9 cellular contexts compared by ENCODE assay signal in the genomic region with DNA sequence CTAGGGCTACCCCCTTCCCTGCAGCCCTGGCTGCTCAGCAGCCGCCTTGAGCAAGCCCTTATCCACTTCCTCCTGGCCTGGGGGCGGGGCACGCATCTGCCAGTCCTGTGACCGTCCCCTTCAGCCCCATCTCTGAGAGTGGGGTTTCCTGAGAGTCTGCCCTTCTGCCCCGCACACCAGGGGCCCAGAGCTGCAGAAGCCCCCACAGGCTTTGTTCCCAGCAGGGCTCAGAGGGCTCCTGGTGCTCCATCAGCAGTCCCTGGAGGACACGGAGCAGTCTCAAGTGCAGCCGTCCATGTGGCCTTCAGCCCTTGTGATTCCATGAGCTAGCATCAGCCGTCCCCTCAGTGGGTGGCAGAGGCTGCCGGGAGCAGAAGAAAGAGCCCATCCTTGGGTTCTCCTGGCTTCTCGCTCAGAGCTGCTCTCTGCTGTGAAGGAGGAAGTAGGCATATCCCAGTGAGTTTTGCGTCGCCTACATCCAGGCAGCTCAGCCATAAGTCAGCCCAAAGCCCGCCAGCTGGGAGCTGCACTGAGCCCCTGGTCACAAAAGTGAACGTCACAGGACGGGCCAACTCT. TPM values are rescaled to one million over a fixed set of nuclear protein-coding genes. Genes with fewer than 3 reads are reported as not detected.
DNase-seq lines count a peak whose midpoint lies in the region; ATAC-seq and TF ChIP-seq lines count a peak whose summit lies in the region.
"Had no signal": no experiment of that assay in that cellular context is flagged by ENCODE, and none has a peak within 500 bp of the region (broad histone marks: within the 10 kb centered on the region; RNA-seq: fewer than 3 reads in every experiment).

No MANE protein-coding gene starts in this region.

- peak overlapping the region; percentile 9 for H2AK5ac ChIP-seq in mesenchymal stem cell (ENCODE audit: low read length, severe bottlenecking)

- peak overlapping the region in 1 of 2 experiments; percentile 87 for H3K14ac ChIP-seq in mesenchymal stem cell (ENCODE audit: low read length in 2 of 2)

- peak overlapping the region; percentile 46 to 73 for H3K4ac ChIP-seq in mesenchymal stem cell (ENCODE audit: low read depth in 1 of 2, low read length in 2 of 2)

- no peak overlapping the region for H3K4me3 ChIP-seq in ascending aorta
- no peak overlapping the region for H3K4me3 ChIP-seq in mesenchymal stem cell (ENCODE audit: insufficient read depth in 1 of 2, low read depth in 1 of 2, low read length in 2 of 2)
- no peak overlapping the region for H3K4me3 ChIP-seq in aorta (ENCODE audit: low read length in 2 of 2)
- no peak overlapping the region for H3K4me3 ChIP-seq in ovary

- H3K4me1 ChIP-seq in ascending aorta (peaks cover 40 to 77% of the 10 kb centered on the region in 2 donors), mesenchymal stem cell (ENCODE audit: control insufficient read depth, insufficient read depth, low read depth, low read length) (peaks cover 21% of the 10 kb centered on the region), aorta (ENCODE audit: control insufficient read depth in 1 of 2, insufficient read depth in 2 of 2, low read length in 2 of 2) (no peaks in the 10 kb centered on the region), ovary (ENCODE audit: insufficient read depth) (no peaks in the 10 kb centered on the region)

- peak overlapping the region; percentile 35 for H4K8ac ChIP-seq in mesenchymal stem cell (ENCODE audit: low read length)

- H3K79me1 ChIP-seq in mesenchymal stem cell (replicated peaks; ENCODE audit: low read length, poor library complexity, severe bottlenecking): peaks cover 14% of the 10 kb centered on the region

- peak overlapping the region in 1 of 2 experiments; percentile 66 for H3K23ac ChIP-seq in mesenchymal stem cell (ENCODE audit: low read length in 2 of 2)

- H3K36me3 ChIP-seq in ascending aorta (peaks cover 0 to 3% of the 10 kb centered on the region in 2 donors), mesenchymal stem cell (ENCODE audit: control insufficient read depth in 1 of 2, insufficient read depth in 2 of 2, low read depth in 1 of 2, low read length in 2 of 2) (peaks cover 26 to 37% of the 10 kb centered on the region in 2 experiments), aorta (ENCODE audit: control insufficient read depth in 1 of 2, insufficient read depth in 2 of 2, low read length in 1 of 2) (no peaks in the 10 kb centered on the region), ovary (no peaks in the 10 kb centered on the region)

- peak; percentile 61 for DNase-seq in activated naive CD8-positive, alpha-beta T cell treated with anti-CD3 and anti-CD28 coated beads, Interleukin-2, amount 10 ng/mL, durations not matched to agents 7 days and 5 days
- no peak for DNase-seq in activated naive CD8-positive, alpha-beta T cell treated with anti-CD3 and anti-CD28 coated beads for 36 hours
- DNase-seq in ascending aorta (ENCODE audit: low spot score in 2 of 2) (no peak), mesenchymal stem cell (no peak), aorta (peak in 1 of 2 donors; percentile 85), ovary (no peak), NCI-H524 (lab: John Stamatoyannopoulos, UW) (no peak)
- DNase-seq: T-helper 1 cell had no signal

- H2BK12ac ChIP-seq in mesenchymal stem cell (ENCODE audit: low read length in 2 of 2): peak overlapping the region in 1 of 2 experiments; percentile 66

- H3K27ac ChIP-seq in ascending aorta (peak overlapping the region; percentile 87 to 89), mesenchymal stem cell (ENCODE audit: low read length, poor library complexity, severe bottlenecking) (no peak overlapping the region), aorta (ENCODE audit: low read depth in 1 of 2, low read length in 2 of 2) (no peak overlapping the region), ovary (no peak overlapping the region)

- no peak overlapping the region for H3K4me3 Mint-ChIP-seq in activated naive CD8-positive, alpha-beta T cell treated with anti-CD3 and anti-CD28 coated beads, Interleukin-2, amount 10 ng/mL, durations not matched to agents 7 days and 5 days
- H3K4me3 Mint-ChIP-seq in activated naive CD8-positive, alpha-beta T cell treated with anti-CD3 and anti-CD28 coated beads for 36 hours: no peak overlapping the region

- POLR2A ChIA-PET in activated naive CD8-positive, alpha-beta T cell treated with anti-CD3 and anti-CD28 coated beads, Interleukin-2, amount 10 ng/mL, durations not matched to agents 7 days and 5 days (lab: Charles Lee): interaction anchor here (0.7 to 1.8 kb wide), 2 partner anchors 31 to 271 kb away, joined by 3 to 5 read pairs; no protein-coding TSS in a partner anchor

- H3K18ac ChIP-seq in mesenchymal stem cell (ENCODE audit: low read depth in 1 of 2, low read length in 2 of 2): peak overlapping the region; percentile 88 to 94

- no peaks in the 10 kb centered on the region for H3K9me3 Mint-ChIP-seq in activated naive CD8-positive, alpha-beta T cell treated with anti-CD3 and anti-CD28 coated beads, Interleukin-2, amount 10 ng/mL, durations not matched to agents 7 days and 5 days
- peaks cover 2% of the 10 kb centered on the region for H3K9me3 Mint-ChIP-seq in activated naive CD8-positive, alpha-beta T cell treated with anti-CD3 and anti-CD28 coated beads for 36 hours

- H3K9me3 ChIP-seq in ascending aorta: no peaks in the 10 kb centered on the region
- H3K9me3 ChIP-seq in mesenchymal stem cell (ENCODE audit: control insufficient read depth, low read length): no peaks in the 10 kb centered on the region
- no peaks in the 10 kb centered on the region for H3K9me3 ChIP-seq in aorta (ENCODE audit: control insufficient read depth, low read length)
- H3K9me3 ChIP-seq in ovary: no peaks in the 10 kb centered on the region

- peaks cover 35% of the 10 kb centered on the region for H3K4me1 Mint-ChIP-seq in activated naive CD8-positive, alpha-beta T cell treated with anti-CD3 and anti-CD28 coated beads, Interleukin-2, amount 10 ng/mL, durations not matched to agents 7 days and 5 days
- H3K4me1 Mint-ChIP-seq in activated naive CD8-positive, alpha-beta T cell treated with anti-CD3 and anti-CD28 coated beads for 36 hours: peaks cover 34% of the 10 kb centered on the region

- TF ChIP-seq EP300 in ovary (IDR thresholded peaks at IDR 0.05): no peak

- H3K27me3 ChIP-seq in ascending aorta: no peaks in the 10 kb centered on the region
- H3K27me3 ChIP-seq in mesenchymal stem cell (ENCODE audit: control insufficient read depth in 1 of 2, insufficient read depth in 1 of 2, low read length in 2 of 2): no peaks in the 10 kb centered on the region
- no peaks in the 10 kb centered on the region for H3K27me3 ChIP-seq in aorta (ENCODE audit: control insufficient read depth in 1 of 2, insufficient read depth in 2 of 2, low read length in 1 of 2)
- no peaks in the 10 kb centered on the region for H3K27me3 ChIP-seq in ovary

- no peak overlapping the region for H2AFZ ChIP-seq in mesenchymal stem cell (ENCODE audit: low read depth, low read length)

- peak overlapping the region; percentile 4 for H2BK120ac ChIP-seq in mesenchymal stem cell (ENCODE audit: low read depth, low read length)

- peak; percentile 83 for ATAC-seq in activated naive CD8-positive, alpha-beta T cell treated with anti-CD3 and anti-CD28 coated beads, Interleukin-2, amount 10 ng/mL, durations not matched to agents 7 days and 5 days (ENCODE audit: low read depth)
- peak; percentile 49 for ATAC-seq in aorta (ENCODE audit: low FRiP score)
- ATAC-seq in activated CD4-positive, CD25-positive, alpha-beta regulatory T cell treated with anti-CD3 and anti-CD28 coated beads, Interleukin-2, amount 50 U/mL, for 24 hours: no peak

- peaks cover 21% of the 10 kb centered on the region for H3K36me3 Mint-ChIP-seq in activated naive CD8-positive, alpha-beta T cell treated with anti-CD3 and anti-CD28 coated beads, Interleukin-2, amount 10 ng/mL, durations not matched to agents 7 days and 5 days
- peaks cover 13% of the 10 kb centered on the region for H3K36me3 Mint-ChIP-seq in activated naive CD8-positive, alpha-beta T cell treated with anti-CD3 and anti-CD28 coated beads for 36 hours

- TF ChIP-seq CTCF in ascending aorta (IDR thresholded peaks at IDR 0.05): no peak
- TF ChIP-seq CTCF in ovary (IDR thresholded peaks at IDR 0.05): no peak

- H3K9ac ChIP-seq in mesenchymal stem cell (ENCODE audit: low read length): no peak overlapping the region

- H3K27me3 Mint-ChIP-seq in activated naive CD8-positive, alpha-beta T cell treated with anti-CD3 and anti-CD28 coated beads, Interleukin-2, amount 10 ng/mL, durations not matched to agents 7 days and 5 days: no peaks in the 10 kb centered on the region
- no peaks in the 10 kb centered on the region for H3K27me3 Mint-ChIP-seq in activated naive CD8-positive, alpha-beta T cell treated with anti-CD3 and anti-CD28 coated beads for 36 hours

- H3K27ac Mint-ChIP-seq in activated naive CD8-positive, alpha-beta T cell treated with anti-CD3 and anti-CD28 coated beads, Interleukin-2, amount 10 ng/mL, durations not matched to agents 7 days and 5 days: no peak overlapping the region
- H3K27ac Mint-ChIP-seq in activated naive CD8-positive, alpha-beta T cell treated with anti-CD3 and anti-CD28 coated beads for 36 hours: no peak overlapping the region

- 79% methylated on average over 14 of the region's 15 CpGs for WGBS in mesenchymal stem cell
- WGBS in aorta, 2 donors: 62 to 66% methylated on average over 15 of the region's 15 CpGs
- WGBS in ovary, 3 donors: 82 to 87% (median 86%) methylated on average over 15 of the region's 15 CpGs

- H4K91ac ChIP-seq in mesenchymal stem cell (ENCODE audit: low read length): peak overlapping the region; percentile 92

- intact Hi-C loops in ascending aorta (cut with DNase I) (no loop called here), aorta (cut with DNase I) (no loop called here), ovary (cut with DNase I) (no loop called here)

- H2BK5ac ChIP-seq in mesenchymal stem cell (ENCODE audit: low read depth, low read length, poor library complexity, severe bottlenecking): no peak overlapping the region

- no peak overlapping the region for H3K4me2 ChIP-seq in mesenchymal stem cell (ENCODE audit: low read length, poor library complexity, severe bottlenecking)

- no peak for TF ChIP-seq POLR2A in ovary (IDR thresholded peaks at IDR 0.05)

- H2BK15ac ChIP-seq in mesenchymal stem cell (ENCODE audit: low read depth, poor library complexity, severe bottlenecking): peak overlapping the region; percentile 96

RNA-seq across cellular contexts. Expression of gene MYO9B, which starts 16.3 kb away (rescaled TPM):
- 100 to 1,000 TPM; 275 to 285 TPM for total RNA-seq in activated naive CD8-positive, alpha-beta T cell treated with anti-CD3 and anti-CD28 coated beads, Interleukin-2, amount 10 ng/mL, durations not matched to agents 7 days and 5 days
- 10 to 100 TPM; 84.3 to 86.9 TPM for total RNA-seq in activated naive CD8-positive, alpha-beta T cell treated with anti-CD3 and anti-CD28 coated beads for 36 hours
- total RNA-seq in ascending aorta (182 TPM), aorta (100 to 1,000 TPM; 165 to 176 TPM), ovary (10 to 100 TPM; 17.9 to 56.3 (median 38.4) TPM)
- 49.4 TPM for polyA plus RNA-seq in mesenchymal stem cell (2013, experiment 1 of 2)
- 51.6 TPM for polyA plus RNA-seq in mesenchymal stem cell (2013, experiment 2 of 2)
- polyA plus RNA-seq in aorta (100 to 1,000 TPM in 1 of 2 donors, 10 to 100 TPM in 1; 34.3 to 183 TPM), ovary (10 to 100 TPM; 25.1 to 34.1 TPM)

RNA-seq across cellular contexts. Expression of gene HAUS8, which starts 16.6 kb away (rescaled TPM):
- 10 to 100 TPM; 50.7 to 51.7 TPM for total RNA-seq in activated naive CD8-positive, alpha-beta T cell treated with anti-CD3 and anti-CD28 coated beads, Interleukin-2, amount 10 ng/mL, durations not matched to agents 7 days and 5 days
- 10 to 100 TPM; 43.1 to 46.0 TPM for total RNA-seq in activated naive CD8-positive, alpha-beta T cell treated with anti-CD3 and anti-CD28 coated beads for 36 hours
- total RNA-seq in ascending aorta (4.3 TPM), aorta (1 to 10 TPM; 5.8 to 7.2 TPM), ovary (1 to 10 TPM; 4.3 to 7.0 (median 5.5) TPM)
- 5.1 TPM for polyA plus RNA-seq in mesenchymal stem cell (2013, experiment 1 of 2)
- polyA plus RNA-seq in mesenchymal stem cell (2013, experiment 2 of 2): 6.6 TPM
- polyA plus RNA-seq in aorta (10 to 100 TPM in 1 of 2 donors, 1 to 10 TPM in 1; 4.5 to 15.1 TPM), ovary (1 to 10 TPM; 4.1 to 7.2 TPM)

Comparison
In these comparisons a context has a peak if more than half of its experiments do, and no peak if none do; other contexts are left out.
1. ATAC-seq: peak in activated naive CD8-positive, alpha-beta T cell treated with anti-CD3 and anti-CD28 coated beads, Interleukin-2, amount 10 ng/mL, durations not matched to agents 7 days and 5 days (single experiment) and aorta (single experiment); none in activated CD4-positive, CD25-positive, alpha-beta regulatory T cell treated with anti-CD3 and anti-CD28 coated beads, Interleukin-2, amount 50 U/mL, for 24 hours (0 of 2).
2. H3K27ac ChIP-seq: peak in ascending aorta (2 of 2); none in mesenchymal stem cell (single experiment), aorta (0 of 2) and ovary (0 of 2).